ENCODE assay signal across 9 cellular contexts in genomic region chr3:56878046-56878445, GRCh38.
DNase-seq lines count a peak whose midpoint lies in the region; ATAC-seq and TF ChIP-seq lines count a peak whose summit lies in the region.
"Had no signal": no experiment of that assay in that cellular context is flagged by ENCODE, and none has a peak within 500 bp of the region (broad histone marks: within the 10 kb centered on the region; RNA-seq: fewer than 3 reads in every experiment).

No MANE protein-coding gene starts in this region.

- H3K4me3 Mint-ChIP-seq in activated CD4-positive, alpha-beta T cell treated with anti-CD3 and anti-CD28 coated beads, Interleukin-2, amount 10 ng/mL, durations not matched to agents 24 days and 14 days, result peak overlapping the region; percentile 76

- DNase-seq in DND-41, result peak; percentile 32
- peak; percentile 80 for DNase-seq in activated CD4-positive, alpha-beta T cell treated with anti-CD3 and anti-CD28 coated beads, Interleukin-2, amount 10 ng/mL, durations not matched to agents 24 days and 14 days
- peak; percentile 24 for DNase-seq in cerebellum (ENCODE audit: low spot score)
- DNase-seq in stimulated activated CD4-positive, alpha-beta T cell treated with anti-CD3 and anti-CD28 coated beads, Interleukin-12 subunit alpha, Interleukin-12 subunit beta, amount 100 ng/mL, for 4 hours, result peak; percentile 40
- DNase-seq in ACHN, result no peak
- no peak for DNase-seq in NCI-H1417 treated with DMSO at 0.1 percent for 48 hours (lab: John Stamatoyannopoulos, UW)

- H3K9ac ChIP-seq in DND-41 (ENCODE audit: low read depth, low read length), result no peak overlapping the region

- in situ Hi-C loops in ACHN (cut with HindIII; ENCODE audit: low pct_ligation_motif_present, low pct_unique_long_range_greater_than_20kb, low sequenced_read_pairs), result no loop called here

- peaks cover 19% of the 10 kb centered on the region for H3K79me2 ChIP-seq in DND-41 (ENCODE audit: insufficient read depth, low read length)

- peaks cover 78% of the 10 kb centered on the region for H3K4me1 Mint-ChIP-seq in activated CD4-positive, alpha-beta T cell treated with anti-CD3 and anti-CD28 coated beads, Interleukin-2, amount 10 ng/mL, durations not matched to agents 24 days and 14 days

- H3K27ac Mint-ChIP-seq in activated CD4-positive, alpha-beta T cell treated with anti-CD3 and anti-CD28 coated beads, Interleukin-2, amount 10 ng/mL, durations not matched to agents 24 days and 14 days, result peak overlapping the region; percentile 96

- H3K27me3 Mint-ChIP-seq in activated CD4-positive, alpha-beta T cell treated with anti-CD3 and anti-CD28 coated beads, Interleukin-2, amount 10 ng/mL, durations not matched to agents 24 days and 14 days, result no peaks in the 10 kb centered on the region

- intact Hi-C loops in activated CD4-positive, alpha-beta T cell treated with anti-CD3 and anti-CD28 coated beads, Interleukin-2, amount 10 ng/mL, durations not matched to agents 24 days and 14 days (cut with micrococcal nuclease), result loop anchor here (1.0 kb wide), 4 partner anchors 8 to 76 kb away; no protein-coding TSS in a partner anchor

- TF ChIP-seq CTCF in DND-41 (IDR thresholded peaks at IDR 0.05; ENCODE audit: borderline replicate concordance, extremely low read depth, low read length, poor library complexity, severe bottlenecking), result no peak

- no peaks in the 10 kb centered on the region for H4K20me1 ChIP-seq in DND-41 (ENCODE audit: insufficient read depth, low read length)

- no peaks in the 10 kb centered on the region for H3K9me3 ChIP-seq in DND-41 (ENCODE audit: insufficient read depth, low read length, severe bottlenecking)

- peaks cover 14% of the 10 kb centered on the region; the same call in 1 of the 2 replicates for H3K36me3 ChIP-seq in DND-41 (ENCODE audit: insufficient read depth, low read length)

- H3K27me3 ChIP-seq in DND-41 (ENCODE audit: insufficient read depth, low read length, poor library complexity), result no peaks in the 10 kb centered on the region

- H2AFZ ChIP-seq in DND-41 (ENCODE audit: low read depth, low read length), result no peak overlapping the region

- H3K9me3 Mint-ChIP-seq in activated CD4-positive, alpha-beta T cell treated with anti-CD3 and anti-CD28 coated beads, Interleukin-2, amount 10 ng/mL, durations not matched to agents 24 days and 14 days, result peaks cover 10% of the 10 kb centered on the region

- no peak overlapping the region for H3K4me2 ChIP-seq in DND-41 (ENCODE audit: insufficient read depth, low read length)

- H3K27ac ChIP-seq in DND-41 (ENCODE audit: low read length), result no peak overlapping the region

- peak; percentile 74 for ATAC-seq in DND-41 (ENCODE audit: insufficient read depth, low read depth)
- no peak for ATAC-seq in HG03354 (IDR thresholded peaks at IDR 0.05; ENCODE audit: poor library complexity, severe bottlenecking, unreplicated experiment)
- ATAC-seq in GM21515 (IDR thresholded peaks at IDR 0.05; ENCODE audit: unreplicated experiment), result no peak

- peaks cover 42% of the 10 kb centered on the region for H3K36me3 Mint-ChIP-seq in activated CD4-positive, alpha-beta T cell treated with anti-CD3 and anti-CD28 coated beads, Interleukin-2, amount 10 ng/mL, durations not matched to agents 24 days and 14 days (ENCODE audit: low read depth)

- H3K4me3 ChIP-seq in DND-41 (ENCODE audit: low read depth in 1 of 2, low read length in 2 of 2), result no peak overlapping the region
- H3K4me3 ChIP-seq: lung had no signal

- H3K4me1 ChIP-seq in DND-41 (ENCODE audit: insufficient read depth, low read length), result no peaks in the 10 kb centered on the region

Comparison
In these comparisons a context has a peak if more than half of its experiments do, and no peak if none do; other contexts are left out.
1. DNase-seq: peak in DND-41 (single experiment), activated CD4-positive, alpha-beta T cell treated with anti-CD3 and anti-CD28 coated beads, Interleukin-2, amount 10 ng/mL, durations not matched to agents 24 days and 14 days (single experiment), cerebellum (single experiment) and stimulated activated CD4-positive, alpha-beta T cell treated with anti-CD3 and anti-CD28 coated beads, Interleukin-12 subunit alpha, Interleukin-12 subunit beta, amount 100 ng/mL, for 4 hours (single experiment); none in ACHN (single experiment) and NCI-H1417 treated with DMSO at 0.1 percent for 48 hours (single experiment).